ENCODE assay signal across 3 cellular contexts in the genomic region with DNA sequence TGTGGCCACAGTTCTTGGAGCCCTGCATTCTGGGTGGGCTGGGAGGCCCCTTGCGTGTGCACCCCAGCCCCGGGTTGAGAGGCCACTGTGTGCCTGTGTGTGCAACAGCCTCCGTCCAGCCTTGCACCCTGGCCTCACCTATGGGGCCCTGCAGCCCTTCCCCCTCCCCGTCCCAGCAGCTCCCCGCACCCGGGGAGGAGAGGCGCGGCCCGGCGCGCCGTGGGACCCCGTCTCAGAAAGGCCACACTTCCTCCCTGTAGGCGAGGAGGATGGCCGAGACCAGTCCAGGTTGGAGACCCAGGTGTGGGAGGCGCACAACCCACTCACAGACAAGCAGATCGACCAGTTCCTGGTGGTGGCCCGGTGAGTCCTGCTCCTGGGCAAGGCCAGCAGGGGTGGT.
A peak's percentile ranks its signal among the peaks of the same experiment; 100 is the strongest.
TF ChIP-seq lines count a peak whose summit lies in the region.

No MANE protein-coding gene starts in this region.

TF ChIP-seq in HCT116, 20 proteins besides CTCF, POLR2A, EP300 and RAD21:
- TF ChIP-seq EZH2phosphoT487 (IDR thresholded peaks at IDR 0.05; ENCODE audit: borderline replicate concordance) (no peak), CBX3 (IDR thresholded peaks at IDR 0.05; ENCODE audit: low read depth) (no peak), JUND (IDR thresholded peaks at IDR 0.05) (no peak), FOSL1 (IDR thresholded peaks at IDR 0.05; ENCODE audit: low read depth) (no peak), CEBPB (IDR thresholded peaks at IDR 0.05; ENCODE audit: low read depth) (no peak), ZFX (IDR thresholded peaks at IDR 0.05) (no peak), ZBTB33 (IDR thresholded peaks at IDR 0.05; ENCODE audit: extremely low read depth, insufficient replicate concordance, low read length) (no peak), MAX (IDR thresholded peaks at IDR 0.05) (no peak), EZH2 (IDR thresholded peaks at IDR 0.05) (no peak), ELF1 (IDR thresholded peaks at IDR 0.05; ENCODE audit: borderline replicate concordance, low read depth) (no peak), ZNF274 (IDR thresholded peaks at IDR 0.05; ENCODE audit: low read depth, low read length) (no peak), ATF3 (IDR thresholded peaks at IDR 0.05) (no peak), SIN3A (IDR thresholded peaks at IDR 0.05; ENCODE audit: low read depth) (no peak), POLR2AphosphoS5 (IDR thresholded peaks at IDR 0.05; ENCODE audit: low read depth, low read length) (no peak), TCF7L2 (IDR thresholded peaks at IDR 0.05; ENCODE audit: borderline replicate concordance, extremely low read depth, insufficient read depth, insufficient read length) (no peak)
TF ChIP-seq in HCT116: peak in this region for 0.

TF ChIP-seq in HEK293, 187 proteins besides CTCF, POLR2A, EP300 and RAD21:
- TF ChIP-seq ZFHX2 (tag by site-specific recombination; conservative IDR thresholded peaks at IDR 0.05) (peak; percentile 39; the same call in 1 of the 2 replicates), PRDM4 (tag by site-specific recombination; IDR thresholded peaks at IDR 0.05) (no peak)

TF ChIP-seq in K562, 482 proteins besides CTCF, POLR2A, EP300 and RAD21:
- TF ChIP-seq KAT7 (CRISPR knock-in tag; IDR thresholded peaks at IDR 0.05; ENCODE audit: borderline replicate concordance) (no peak), ZNF445 (CRISPR knock-in tag; IDR thresholded peaks at IDR 0.05; ENCODE audit: low read depth) (no peak), FOXK1 (CRISPR knock-in tag; IDR thresholded peaks at IDR 0.05; ENCODE audit: borderline replicate concordance) (no peak), RBM22 (IDR thresholded peaks at IDR 0.05; ENCODE audit: low read depth, low read length, poor library complexity, severe bottlenecking) (peak; percentile 44), THRA (IDR thresholded peaks at IDR 0.05) (no peak), CREB3 (tag; conservative IDR thresholded peaks at IDR 0.05; ENCODE audit: low read depth) (no peak), POLR2G (IDR thresholded peaks at IDR 0.05; ENCODE audit: low read depth, low read length) (peak; percentile 9; the same call in 1 of the 2 replicates), ZBTB17 (CRISPR knock-in tag; IDR thresholded peaks at IDR 0.05) (no peak), LEF1 (IDR thresholded peaks at IDR 0.05) (no peak), JUNB (CRISPR knock-in tag; conservative IDR thresholded peaks at IDR 0.05) (no peak)
- TF ChIP-seq, protein P1, sequence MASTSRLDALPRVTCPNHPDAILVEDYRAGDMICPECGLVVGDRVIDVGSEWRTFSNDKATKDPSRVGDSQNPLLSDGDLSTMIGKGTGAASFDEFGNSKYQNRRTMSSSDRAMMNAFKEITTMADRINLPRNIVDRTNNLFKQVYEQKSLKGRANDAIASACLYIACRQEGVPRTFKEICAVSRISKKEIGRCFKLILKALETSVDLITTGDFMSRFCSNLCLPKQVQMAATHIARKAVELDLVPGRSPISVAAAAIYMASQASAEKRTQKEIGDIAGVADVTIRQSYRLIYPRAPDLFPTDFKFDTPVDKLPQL (IDR thresholded peaks at IDR 0.05; ENCODE audit: extremely low read depth, insufficient read length) = no peak
- TF ChIP-seq, protein P2, sequence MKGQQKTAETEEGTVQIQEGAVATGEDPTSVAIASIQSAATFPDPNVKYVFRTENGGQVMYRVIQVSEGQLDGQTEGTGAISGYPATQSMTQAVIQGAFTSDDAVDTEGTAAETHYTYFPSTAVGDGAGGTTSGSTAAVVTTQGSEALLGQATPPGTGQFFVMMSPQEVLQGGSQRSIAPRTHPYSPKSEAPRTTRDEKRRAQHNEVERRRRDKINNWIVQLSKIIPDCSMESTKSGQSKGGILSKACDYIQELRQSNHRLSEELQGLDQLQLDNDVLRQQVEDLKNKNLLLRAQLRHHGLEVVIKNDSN (CRISPR knock-in tag; IDR thresholded peaks at IDR 0.05) = no peak
- TF ChIP-seq, protein P3, sequence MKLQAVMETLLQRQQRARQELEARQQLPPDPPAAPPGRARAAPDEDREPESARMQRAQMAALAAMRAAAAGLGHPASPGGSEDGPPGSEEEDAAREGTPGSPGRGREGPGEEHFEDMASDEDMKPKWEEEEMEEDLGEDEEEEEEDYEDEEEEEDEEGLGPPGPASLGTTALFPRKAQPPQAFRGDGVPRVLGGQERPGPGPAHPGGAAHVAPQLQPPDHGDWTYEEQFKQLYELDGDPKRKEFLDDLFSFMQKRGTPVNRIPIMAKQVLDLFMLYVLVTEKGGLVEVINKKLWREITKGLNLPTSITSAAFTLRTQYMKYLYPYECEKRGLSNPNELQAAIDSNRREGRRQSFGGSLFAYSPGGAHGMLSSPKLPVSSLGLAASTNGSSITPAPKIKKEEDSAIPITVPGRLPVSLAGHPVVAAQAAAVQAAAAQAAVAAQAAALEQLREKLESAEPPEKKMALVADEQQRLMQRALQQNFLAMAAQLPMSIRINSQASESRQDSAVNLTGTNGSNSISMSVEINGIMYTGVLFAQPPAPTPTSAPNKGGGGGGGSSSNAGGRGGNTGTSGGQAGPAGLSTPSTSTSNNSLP (IDR thresholded peaks at IDR 0.05; ENCODE audit: borderline replicate concordance, low read depth, low read length) = no peak
